Comparison of ENCODE assay signal across 1 cellular context in the genomic region with DNA sequence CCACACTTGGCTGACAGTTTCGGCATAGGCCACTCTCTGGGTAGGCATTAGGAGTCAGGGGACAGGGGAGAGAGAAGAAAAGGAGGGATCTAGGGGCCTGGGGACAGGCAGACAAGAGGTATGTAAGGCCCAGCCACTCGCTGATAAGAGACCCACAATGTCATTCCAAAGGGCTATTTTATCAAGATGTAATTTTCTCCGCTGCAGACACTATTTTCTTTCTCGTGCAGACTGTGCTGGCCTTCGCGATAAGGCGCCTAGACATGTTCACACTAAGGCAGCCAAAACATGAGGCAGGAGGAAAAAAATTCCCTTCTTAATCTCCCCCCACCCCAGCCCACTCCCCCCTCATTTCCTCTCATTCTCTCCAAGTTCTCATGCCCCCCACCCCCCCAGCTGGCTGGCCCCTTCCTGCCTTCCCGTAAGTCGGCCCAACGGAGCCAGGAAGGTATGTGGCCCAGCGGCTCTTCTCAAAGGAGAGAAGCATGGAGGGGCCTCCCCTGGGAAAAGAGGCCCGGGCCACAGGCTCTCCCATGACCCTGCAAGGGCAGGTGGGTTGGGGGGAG.
TF ChIP-seq lines count a peak whose summit lies in the region.

No MANE protein-coding gene starts in this region.

TF ChIP-seq in GM23338, 12 proteins besides CTCF, POLR2A, EP300 and RAD21:
- TF ChIP-seq, protein P1, sequence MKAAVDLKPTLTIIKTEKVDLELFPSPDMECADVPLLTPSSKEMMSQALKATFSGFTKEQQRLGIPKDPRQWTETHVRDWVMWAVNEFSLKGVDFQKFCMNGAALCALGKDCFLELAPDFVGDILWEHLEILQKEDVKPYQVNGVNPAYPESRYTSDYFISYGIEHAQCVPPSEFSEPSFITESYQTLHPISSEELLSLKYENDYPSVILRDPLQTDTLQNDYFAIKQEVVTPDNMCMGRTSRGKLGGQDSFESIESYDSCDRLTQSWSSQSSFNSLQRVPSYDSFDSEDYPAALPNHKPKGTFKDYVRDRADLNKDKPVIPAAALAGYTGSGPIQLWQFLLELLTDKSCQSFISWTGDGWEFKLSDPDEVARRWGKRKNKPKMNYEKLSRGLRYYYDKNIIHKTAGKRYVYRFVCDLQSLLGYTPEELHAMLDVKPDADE (IDR thresholded peaks at IDR 0.05) = no peak
- no peak for TF ChIP-seq EZH2phosphoT487 (IDR thresholded peaks at IDR 0.05; ENCODE audit: unreplicated experiment)
- no peak for TF ChIP-seq REST (IDR thresholded peaks at IDR 0.05; ENCODE audit: unreplicated experiment)
- no peak for TF ChIP-seq ZNF331 (CRISPR knock-in tag; IDR thresholded peaks at IDR 0.05; ENCODE audit: low read depth)
- no peak for TF ChIP-seq CREB1 (CRISPR knock-in tag; IDR thresholded peaks at IDR 0.05; ENCODE audit: low read depth)
- no peak for TF ChIP-seq NANOG (IDR thresholded peaks at IDR 0.05; ENCODE audit: borderline replicate concordance)
